Comparison of ENCODE assay signal across 22 cellular contexts in the genomic region with DNA sequence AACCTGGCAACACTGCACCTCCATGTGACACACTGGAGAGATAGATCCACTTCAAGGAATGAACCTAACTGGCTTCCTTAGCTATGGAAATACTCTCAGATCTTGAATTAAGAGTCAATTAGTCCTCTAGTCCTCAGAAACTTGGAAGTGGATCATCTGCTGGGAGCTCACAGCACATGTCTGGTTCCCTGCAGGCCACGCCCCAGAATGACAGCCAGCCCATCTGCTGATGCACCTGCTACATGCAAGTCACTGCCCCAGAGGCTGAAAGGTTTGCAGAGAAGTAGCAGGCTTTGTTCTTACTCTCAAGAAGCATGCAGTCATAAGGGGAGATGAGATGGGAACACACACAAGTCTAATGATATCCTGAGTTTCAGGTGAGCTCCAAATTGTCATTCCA.
A peak's percentile ranks its signal among the peaks of the same experiment; 100 is the strongest.
DNase-seq lines count a peak whose midpoint lies in the region; ATAC-seq lines count a peak whose summit lies in the region.
"Had no signal": no experiment of that assay in that cellular context is flagged by ENCODE, and none has a peak within 500 bp of the region (broad histone marks: within the 10 kb centered on the region; RNA-seq: fewer than 3 reads in every experiment).

No MANE protein-coding gene starts in this region.

- peaks cover 0 to 2% of the 10 kb centered on the region in 2 donors for H3K4me1 Mint-ChIP-seq in effector memory CD8-positive, alpha-beta T cell (ENCODE audit: low read depth in 2 of 2)

- H3K4me3 Mint-ChIP-seq in effector memory CD8-positive, alpha-beta T cell: no peak overlapping the region
- H3K4me3 Mint-ChIP-seq: activated B cell treated with CpG ODN at 0.5 μM for 24 hours; dendritic cell treated with granulocyte-macrophage colony-stimulating factor and Interleukin-4, amounts not matched to agents 40 ng/mL and 50 ng/mL, for 4 days; T-helper 2 cell treated with Interferon-gamma antibody and Interleukin-4, amounts not matched to agents 5 μg/mL and 100 μg/mL, for 36 hours had no signal

- peaks cover 20 to 74% of the 10 kb centered on the region in 2 donors for H3K27me3 Mint-ChIP-seq in effector memory CD8-positive, alpha-beta T cell

- no peak overlapping the region for H3K27ac Mint-ChIP-seq in effector memory CD8-positive, alpha-beta T cell
- H3K27ac Mint-ChIP-seq: activated B cell treated with CpG ODN at 0.5 μM for 24 hours; dendritic cell treated with granulocyte-macrophage colony-stimulating factor and Interleukin-4, amounts not matched to agents 40 ng/mL and 50 ng/mL, for 4 days; T-helper 2 cell treated with Interferon-gamma antibody and Interleukin-4, amounts not matched to agents 5 μg/mL and 100 μg/mL, for 36 hours had no signal

- H3K9me3 Mint-ChIP-seq in effector memory CD8-positive, alpha-beta T cell: no peaks in the 10 kb centered on the region
- H3K9me3 Mint-ChIP-seq: activated B cell treated with CpG ODN at 0.5 μM for 24 hours; dendritic cell treated with granulocyte-macrophage colony-stimulating factor and Interleukin-4, amounts not matched to agents 40 ng/mL and 50 ng/mL, for 4 days; T-helper 2 cell treated with Interferon-gamma antibody and Interleukin-4, amounts not matched to agents 5 μg/mL and 100 μg/mL, for 36 hours had no signal

- DNase-seq in DMS 273 treated with DMSO at 0.1 percent for 48 hours (lab: John Stamatoyannopoulos, UW) (peak; percentile 32), NAMALWA (ENCODE audit: low spot score) (peak; percentile 35), NCI-H82 (lab: John Stamatoyannopoulos, UW) (peak; percentile 81), cerebellum (ENCODE audit: low spot score) (peak; percentile 72), GOT3 (lab: John Stamatoyannopoulos, UW) (no peak)
- DNase-seq in effector memory CD8-positive, alpha-beta T cell: no peak
- DNase-seq: activated B cell treated with CpG ODN at 0.5 μM for 24 hours; activated CD4-positive, alpha-beta T cell treated with anti-CD3 and anti-CD28 coated beads, Interleukin-2, amount 50 U/mL, for 48 hours; activated gamma-delta T cell; activated T-cell treated with anti-CD3 and anti-CD28 coated beads for 4 hours; H7; head of caudate nucleus; left ventricle myocardium inferior; NCI-H1092; NCI-H226; PC-9; stimulated activated CD4-positive, alpha-beta T cell treated with anti-CD3 and anti-CD28 coated beads, Interleukin-2, amount 100 ng/mL, for 24 hours; stimulated activated naive CD4-positive, alpha-beta T cell; tibial artery had no signal

- H3K36me3 Mint-ChIP-seq in effector memory CD8-positive, alpha-beta T cell (ENCODE audit: insufficient read depth): no peaks in the 10 kb centered on the region

- no peak for ATAC-seq in HG03460 (IDR thresholded peaks at IDR 0.05; ENCODE audit: unreplicated experiment)
- no peak for ATAC-seq in effector memory CD8-positive, alpha-beta T cell (replicated peaks)

Comparison
In these comparisons a context has a peak if more than half of its experiments do, and no peak if none do; other contexts are left out.
1. DNase-seq: peak in DMS 273 treated with DMSO at 0.1 percent for 48 hours (single experiment), NAMALWA (single experiment), NCI-H82 (single experiment) and cerebellum (single experiment); none in effector memory CD8-positive, alpha-beta T cell (0 of 3) and GOT3 (single experiment).